In the genomic region with DNA sequence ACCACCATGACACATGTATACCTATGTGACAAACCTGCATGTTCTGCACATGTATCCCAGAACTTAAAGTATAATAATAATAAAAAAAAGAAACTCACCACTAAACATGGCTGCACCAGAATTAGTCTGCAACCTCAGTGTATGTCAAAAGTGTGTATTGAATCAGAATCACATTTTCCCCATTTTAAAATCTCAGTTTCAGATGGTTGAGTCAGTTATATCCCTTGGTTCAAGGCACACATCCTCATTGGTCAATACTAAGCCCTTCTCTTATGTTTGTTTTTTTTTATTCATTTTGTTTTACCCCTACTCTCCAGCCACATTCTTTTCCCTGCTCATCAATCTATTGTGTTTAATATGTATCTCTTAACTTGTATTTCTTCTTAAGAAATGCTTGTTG, we compare ENCODE assay signal across 23 cellular contexts. TPM values are rescaled to one million over a fixed set of nuclear protein-coding genes. Genes with fewer than 3 reads are reported as not detected.
A peak's percentile ranks its signal among the peaks of the same experiment; 100 is the strongest.
DNase-seq lines count a peak whose midpoint lies in the region; ATAC-seq lines count a peak whose summit lies in the region.
"Had no signal": no experiment of that assay in that cellular context is flagged by ENCODE, and none has a peak within 500 bp of the region (broad histone marks: within the 10 kb centered on the region; RNA-seq: fewer than 3 reads in every experiment).

No MANE protein-coding gene starts in this region.

- H3K27ac Mint-ChIP-seq in stimulated activated naive CD8-positive, alpha-beta T cell treated with anti-CD3 and anti-CD28 coated beads, Interleukin-15, amount 100 ng/mL, for 72 hours = no peak overlapping the region
- no peak overlapping the region for H3K27ac Mint-ChIP-seq in activated T-helper 17 cell treated with anti-CD3 and anti-CD28 coated beads, Interleukin-2, amount 50 U/mL, for 72 hours
- H3K27ac Mint-ChIP-seq: CD14-positive monocyte; CD4-positive, alpha-beta memory T cell; CD4-positive, CD25-positive, alpha-beta regulatory T cell; CD8-positive, alpha-beta memory T cell had no signal

- H4K8ac ChIP-seq in mesenchymal stem cell (ENCODE audit: low read length) = no peak overlapping the region

- H3K4ac ChIP-seq in mesenchymal stem cell (ENCODE audit: low read depth in 1 of 2, low read length in 2 of 2) = no peak overlapping the region

- H3K18ac ChIP-seq in mesenchymal stem cell (ENCODE audit: low read depth in 1 of 2, low read length in 2 of 2) = no peak overlapping the region

- no peak overlapping the region for H3K4me3 ChIP-seq in mesenchymal stem cell (ENCODE audit: insufficient read depth in 1 of 2, low read depth in 1 of 2, low read length in 2 of 2)
- H3K4me3 ChIP-seq: BLaER1 had no signal

- H3K9me3 ChIP-seq in mesenchymal stem cell (ENCODE audit: control insufficient read depth, low read length) = no peaks in the 10 kb centered on the region
- H3K9me3 ChIP-seq: BE2C, BLaER1 had no signal

- no peak overlapping the region for H2BK120ac ChIP-seq in mesenchymal stem cell (ENCODE audit: low read depth, low read length)

- H2BK15ac ChIP-seq in mesenchymal stem cell (ENCODE audit: low read depth, poor library complexity, severe bottlenecking) = no peak overlapping the region

- no peak overlapping the region for H3K23ac ChIP-seq in mesenchymal stem cell (ENCODE audit: low read length in 2 of 2)

- peak; percentile 56 for ATAC-seq in stimulated activated naive CD8-positive, alpha-beta T cell treated with anti-CD3 and anti-CD28 coated beads, Interleukin-15, amount 100 ng/mL, for 72 hours
- ATAC-seq in stimulated activated naive CD8-positive, alpha-beta T cell treated with anti-CD3 and anti-CD28 coated beads, Interleukin-15, Interleukin-2, amounts not matched to agents 100 U/mL and 50 U/mL, for 24 hours = no peak
- ATAC-seq in activated T-helper 17 cell treated with anti-CD3 and anti-CD28 coated beads, Interleukin-2, amount 50 U/mL, for 72 hours (replicated peaks) = peak; percentile 21

- no peaks in the 10 kb centered on the region for H3K4me1 Mint-ChIP-seq in stimulated activated naive CD8-positive, alpha-beta T cell treated with anti-CD3 and anti-CD28 coated beads, Interleukin-15, amount 100 ng/mL, for 72 hours
- no peaks in the 10 kb centered on the region for H3K4me1 Mint-ChIP-seq in activated T-helper 17 cell treated with anti-CD3 and anti-CD28 coated beads, Interleukin-2, amount 50 U/mL, for 72 hours
- H3K4me1 Mint-ChIP-seq: CD14-positive monocyte; CD4-positive, alpha-beta memory T cell; CD4-positive, CD25-positive, alpha-beta regulatory T cell; CD8-positive, alpha-beta memory T cell had no signal

- H3K27ac ChIP-seq in mesenchymal stem cell (ENCODE audit: low read length, poor library complexity, severe bottlenecking) = no peak overlapping the region
- H3K27ac ChIP-seq: BLaER1 had no signal

- no peak overlapping the region for H2AK5ac ChIP-seq in mesenchymal stem cell (ENCODE audit: low read length, severe bottlenecking)

- no peak overlapping the region for H3K9ac ChIP-seq in mesenchymal stem cell (ENCODE audit: low read length)
- H3K9ac ChIP-seq: BLaER1 had no signal

- H3K79me1 ChIP-seq in mesenchymal stem cell (replicated peaks; ENCODE audit: low read length, poor library complexity, severe bottlenecking) = no peaks in the 10 kb centered on the region

- H3K36me3 Mint-ChIP-seq in activated T-helper 17 cell treated with anti-CD3 and anti-CD28 coated beads, Interleukin-2, amount 50 U/mL, for 72 hours (ENCODE audit: low read depth) = no peaks in the 10 kb centered on the region
- H3K36me3 Mint-ChIP-seq: CD14-positive monocyte; CD4-positive, alpha-beta memory T cell; CD4-positive, CD25-positive, alpha-beta regulatory T cell; CD8-positive, alpha-beta memory T cell had no signal

- no peak overlapping the region for H3K4me2 ChIP-seq in mesenchymal stem cell (ENCODE audit: low read length, poor library complexity, severe bottlenecking)
- H3K4me2 ChIP-seq: BLaER1 had no signal

- H3K4me1 ChIP-seq in mesenchymal stem cell (ENCODE audit: control insufficient read depth, insufficient read depth, low read depth, low read length) = no peaks in the 10 kb centered on the region
- H3K4me1 ChIP-seq: BE2C, BLaER1 had no signal

- DNase-seq in stimulated activated naive CD8-positive, alpha-beta T cell treated with anti-CD3 and anti-CD28 coated beads, Interleukin-15, amount 100 ng/mL, for 72 hours = no peak
- DNase-seq in stimulated activated naive CD8-positive, alpha-beta T cell treated with anti-CD3 and anti-CD28 coated beads, Interleukin-15, Interleukin-2, amounts not matched to agents 100 U/mL and 50 U/mL, for 24 hours = no peak
- no peak for DNase-seq in T-helper 1 cell
- DNase-seq in mesenchymal stem cell = no peak
- DNase-seq: 8988T; ACHN; BE2C; C1 segment of cervical spinal cord; CD4-positive, alpha-beta memory T cell; CD4-positive, CD25-positive, alpha-beta regulatory T cell; CD8-positive, alpha-beta memory T cell; COR-L47; DMS 273 treated with DMSO at 0.1 percent for 48 hours; DMS153; DMS53; DMS79; DND-41; EL; GDM1 had no signal

- no peak overlapping the region for H4K91ac ChIP-seq in mesenchymal stem cell (ENCODE audit: low read length)

- H3K14ac ChIP-seq in mesenchymal stem cell (ENCODE audit: low read length in 2 of 2) = no peak overlapping the region

- H2AFZ ChIP-seq in mesenchymal stem cell (ENCODE audit: low read depth, low read length) = no peak overlapping the region

- peaks cover 0 to 4% of the 10 kb centered on the region in 2 experiments for H3K36me3 ChIP-seq in mesenchymal stem cell (ENCODE audit: control insufficient read depth in 1 of 2, insufficient read depth in 2 of 2, low read depth in 1 of 2, low read length in 2 of 2)
- H3K36me3 ChIP-seq: BLaER1 had no signal

- H3K27me3 ChIP-seq in mesenchymal stem cell (ENCODE audit: control insufficient read depth in 1 of 2, insufficient read depth in 1 of 2, low read length in 2 of 2) = no peaks in the 10 kb centered on the region
- H3K27me3 ChIP-seq: BE2C, BLaER1 had no signal

- H3K4me3 Mint-ChIP-seq in stimulated activated naive CD8-positive, alpha-beta T cell treated with anti-CD3 and anti-CD28 coated beads, Interleukin-15, amount 100 ng/mL, for 72 hours = no peak overlapping the region
- H3K4me3 Mint-ChIP-seq in activated T-helper 17 cell treated with anti-CD3 and anti-CD28 coated beads, Interleukin-2, amount 50 U/mL, for 72 hours = no peak overlapping the region
- H3K4me3 Mint-ChIP-seq: CD14-positive monocyte; CD4-positive, alpha-beta memory T cell; CD4-positive, CD25-positive, alpha-beta regulatory T cell; CD8-positive, alpha-beta memory T cell had no signal

- no peak overlapping the region for H2BK12ac ChIP-seq in mesenchymal stem cell (ENCODE audit: low read length in 2 of 2)

- H2BK5ac ChIP-seq in mesenchymal stem cell (ENCODE audit: low read depth, low read length, poor library complexity, severe bottlenecking) = no peak overlapping the region

- H3K9me3 Mint-ChIP-seq in stimulated activated naive CD8-positive, alpha-beta T cell treated with anti-CD3 and anti-CD28 coated beads, Interleukin-15, amount 100 ng/mL, for 72 hours = no peaks in the 10 kb centered on the region
- no peaks in the 10 kb centered on the region for H3K9me3 Mint-ChIP-seq in activated T-helper 17 cell treated with anti-CD3 and anti-CD28 coated beads, Interleukin-2, amount 50 U/mL, for 72 hours
- H3K9me3 Mint-ChIP-seq: CD4-positive, alpha-beta memory T cell; CD4-positive, CD25-positive, alpha-beta regulatory T cell; CD8-positive, alpha-beta memory T cell had no signal

- peaks cover 11% of the 10 kb centered on the region for H3K27me3 Mint-ChIP-seq in stimulated activated naive CD8-positive, alpha-beta T cell treated with anti-CD3 and anti-CD28 coated beads, Interleukin-15, amount 100 ng/mL, for 72 hours
- H3K27me3 Mint-ChIP-seq in activated T-helper 17 cell treated with anti-CD3 and anti-CD28 coated beads, Interleukin-2, amount 50 U/mL, for 72 hours = peaks cover 8% of the 10 kb centered on the region

RNA-seq across cellular contexts. Expression of a gene that starts 57.8 kb away (rescaled TPM):
- total RNA-seq in activated T-helper 17 cell treated with anti-CD3 and anti-CD28 coated beads, Interleukin-2, amount 50 U/mL, for 72 hours = not detected
- 9.2 TPM for polyA plus RNA-seq in mesenchymal stem cell (2013, experiment 1 of 2)
- 9.7 TPM for polyA plus RNA-seq in mesenchymal stem cell (2013, experiment 2 of 2)
- total RNA-seq: CD4-positive, alpha-beta memory T cell; CD4-positive, CD25-positive, alpha-beta regulatory T cell; CD8-positive, alpha-beta memory T cell; G401 had no signal
- polyA plus RNA-seq: CD4-positive, alpha-beta memory T cell; CD4-positive, CD25-positive, alpha-beta regulatory T cell; CD8-positive, alpha-beta memory T cell had no signal
